Comparison of ENCODE assay signal across 8 cellular contexts in the genomic region with DNA sequence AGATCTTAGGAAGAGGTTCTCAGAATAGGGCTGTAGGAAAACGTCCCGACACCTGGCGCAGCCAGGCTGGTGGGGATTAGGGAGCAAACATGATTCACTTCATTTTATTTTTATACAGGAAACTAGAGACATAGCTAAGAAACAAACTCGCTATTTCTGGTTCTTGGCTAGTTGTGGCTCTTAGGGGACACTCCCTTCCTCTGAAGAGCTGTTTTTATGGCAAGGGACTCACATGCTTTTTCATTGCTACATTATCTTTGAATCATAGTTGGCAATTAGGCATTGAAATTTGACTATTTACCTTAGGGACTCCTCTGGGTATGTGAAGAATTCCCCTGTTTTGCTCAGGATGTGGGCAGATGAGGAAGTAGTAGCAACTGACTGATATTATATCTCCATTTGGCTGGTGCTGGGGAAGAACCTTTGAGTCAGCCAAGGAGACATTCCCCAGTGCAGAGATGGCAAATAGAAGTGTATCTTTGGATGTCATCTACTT.
DNase-seq lines count a peak whose midpoint lies in the region; ATAC-seq and TF ChIP-seq lines count a peak whose summit lies in the region.

No MANE protein-coding gene starts in this region.

- H2BK15ac ChIP-seq in IMR-90 (ENCODE audit: low read depth, low read length): peak overlapping the region; percentile 27; the same call in 1 of the 3 replicates

- H2AK5ac ChIP-seq in IMR-90 (ENCODE audit: low read depth, low read length): peak overlapping the region; percentile 70

- H3K27ac ChIP-seq in IMR-90 (ENCODE audit: insufficient read depth, low read length) (peak overlapping the region; percentile 72; the same call in 1 of the 2 replicates), psoas muscle (peak overlapping the region; percentile 68)

- H3K27ac Mint-ChIP-seq in activated naive CD8-positive, alpha-beta T cell treated with anti-CD3 and anti-CD28 coated beads, Interleukin-2, amount 50 U/mL, for 24 hours: peak overlapping the region; percentile 89

- no peak for TF ChIP-seq CTCF in IMR-90 (conservative IDR thresholded peaks at IDR 0.05; ENCODE audit: low read depth, low read length)
- TF ChIP-seq CTCF in psoas muscle (IDR thresholded peaks at IDR 0.05): no peak

- H3K9ac ChIP-seq in IMR-90 (ENCODE audit: low read depth, low read length): no peak overlapping the region

- POLR2A ChIA-PET in IMR-90 (lab: Charles Lee; ENCODE audit: unreplicated experiment): no interaction called here

- H3K4me3 Mint-ChIP-seq in activated naive CD8-positive, alpha-beta T cell treated with anti-CD3 and anti-CD28 coated beads, Interleukin-2, amount 50 U/mL, for 24 hours: peak overlapping the region; percentile 33

- H3K4ac ChIP-seq in IMR-90 (ENCODE audit: low read depth, low read length): peak overlapping the region; percentile 49

- no peak overlapping the region for H3K56ac ChIP-seq in IMR-90 (ENCODE audit: extremely low read depth, insufficient read depth, low read length)

- H3K79me1 ChIP-seq in IMR-90 (ENCODE audit: low read depth in 1 of 2, low read length in 2 of 2): no peaks in the 10 kb centered on the region

- H3K36me3 ChIP-seq in IMR-90 (ENCODE audit: control insufficient read depth, insufficient read depth, low read length) (no peaks in the 10 kb centered on the region), psoas muscle (ENCODE audit: insufficient read depth in 1 of 2, low read depth in 1 of 2) (no peaks in the 10 kb centered on the region)

- no CpG with 5 or more reads among the region's 4 CpGs for WGBS in IMR-90 (ENCODE audit: extremely low coverage in 2 of 2, insufficient read length in 1 of 2), 2 experiments
- 21 to 36% (median 31%) methylated on average over 4 of the region's 4 CpGs for WGBS in psoas muscle, 3 donors

- DNase-seq in GM03348 (ENCODE audit: low spot score) (peak; percentile 52), IMR-90 (peak; percentile 78), psoas muscle (peak in 1 of 2 donors; percentile 62), COLO829 (ENCODE audit: low spot score) (no peak), NCI-H1694 treated with DMSO at 0.1 percent for 48 hours (lab: John Stamatoyannopoulos, UW) (no peak), activated gamma-delta T cell (lab: John Stamatoyannopoulos, UW) (no peak)
- DNase-seq in activated naive CD8-positive, alpha-beta T cell treated with anti-CD3 and anti-CD28 coated beads, Interleukin-2, amount 50 U/mL, for 24 hours: no peak

- peaks cover 78% of the 10 kb centered on the region for H3K4me1 Mint-ChIP-seq in activated naive CD8-positive, alpha-beta T cell treated with anti-CD3 and anti-CD28 coated beads, Interleukin-2, amount 50 U/mL, for 24 hours

- H3K14ac ChIP-seq in IMR-90 (replicated peaks; ENCODE audit: low read depth, low read length): no peak overlapping the region; the same call in 1 of the 2 replicates

- no peak overlapping the region for H3K4me2 ChIP-seq in IMR-90 (ENCODE audit: low read depth, low read length)

- dilution Hi-C loops in IMR-90 (cut with HindIII; ENCODE audit: low sequenced_read_pairs, unreplicated experiment): no loop called here

- H3K9me1 ChIP-seq in IMR-90 (ENCODE audit: insufficient read depth, low read length): peaks cover 9% of the 10 kb centered on the region

- H2BK5ac ChIP-seq in IMR-90 (ENCODE audit: low read depth, low read length, poor library complexity, severe bottlenecking): peak overlapping the region; percentile 28

- BruUV-seq in IMR-90 (replicated peaks; lab: Mats Ljungman, UMichigan): no TSS peak

- no peak for TF ChIP-seq RAD21 in IMR-90 (IDR thresholded peaks at IDR 0.05; ENCODE audit: low read length)

- peak overlapping the region; percentile 79 for H2BK20ac ChIP-seq in IMR-90 (ENCODE audit: low read depth, low read length)

- H4K8ac ChIP-seq in IMR-90 (ENCODE audit: low read depth in 2 of 2, low read length in 2 of 2): peak overlapping the region; percentile 6 to 34; a peak in 2 of 4 replicates

- peak overlapping the region; percentile 2 for H2AK9ac ChIP-seq in IMR-90 (replicated peaks; ENCODE audit: low read depth, low read length, poor library complexity)

- H3K18ac ChIP-seq in IMR-90 (ENCODE audit: low read depth, low read length): peak overlapping the region; percentile 66

- intact Hi-C loops in IMR-90 (cut with micrococcal nuclease): loop anchor here (2.0 kb wide), 1 partner anchor 52 kb away; no protein-coding TSS in a partner anchor
- intact Hi-C loops in psoas muscle (cut with DNase I): loop anchor here in 1 of 2 donors (5.0 to 10.0 kb wide), 2 partner anchors 116 to 171 kb away; no protein-coding TSS in a partner anchor

- H3K9me3 ChIP-seq in IMR-90 (ENCODE audit: control insufficient read depth, insufficient read depth, low read length) (no peaks in the 10 kb centered on the region), psoas muscle (peaks cover 10% of the 10 kb centered on the region)

- no peaks in the 10 kb centered on the region for H3K27me3 ChIP-seq in IMR-90 (ENCODE audit: control insufficient read depth, insufficient read depth, low read length)
- H3K27me3 ChIP-seq in psoas muscle (ENCODE audit: insufficient read depth in 3 of 3, low read length in 2 of 3): no peaks in the 10 kb centered on the region

- peak; percentile 77 for ATAC-seq in GM21423 (IDR thresholded peaks at IDR 0.05; ENCODE audit: unreplicated experiment)
- peak; percentile 77 for ATAC-seq in IMR-90 (ENCODE audit: low read depth)
- ATAC-seq in activated naive CD8-positive, alpha-beta T cell treated with anti-CD3 and anti-CD28 coated beads, Interleukin-2, amount 50 U/mL, for 24 hours: peak; percentile 92
- peak; percentile 45 to 74 (median 65) for ATAC-seq in psoas muscle

- peak overlapping the region; percentile 50 for H2BK120ac ChIP-seq in IMR-90 (ENCODE audit: low read depth, low read length)

- H2AFZ ChIP-seq in IMR-90 (replicated peaks; ENCODE audit: low read length, poor library complexity): no peak overlapping the region

- H3K36me3 Mint-ChIP-seq in activated naive CD8-positive, alpha-beta T cell treated with anti-CD3 and anti-CD28 coated beads, Interleukin-2, amount 50 U/mL, for 24 hours (ENCODE audit: low read depth): peaks cover 24% of the 10 kb centered on the region

- 0 out of 2 replicates have a peak overlapping the region, but pooled peaks have one; percentile 16 for H4K91ac ChIP-seq in IMR-90 (ENCODE audit: insufficient read depth, low read depth, low read length)

- no peak for TF ChIP-seq POLR2A in IMR-90 (IDR thresholded peaks at IDR 0.05; ENCODE audit: low read depth, low read length)

- H3K23ac ChIP-seq in IMR-90 (ENCODE audit: low read depth, low read length): no peak overlapping the region

- H3K4me1 ChIP-seq in IMR-90 (ENCODE audit: control insufficient read depth, insufficient read depth, low read length) (peaks cover 18% of the 10 kb centered on the region), psoas muscle (peaks cover 31% of the 10 kb centered on the region)

- CTCF ChIA-PET in IMR-90 (lab: Yijun Ruan, JAX): no interaction called here

- H3K27me3 Mint-ChIP-seq in activated naive CD8-positive, alpha-beta T cell treated with anti-CD3 and anti-CD28 coated beads, Interleukin-2, amount 50 U/mL, for 24 hours: peaks cover 12% of the 10 kb centered on the region

- in situ Hi-C loops in IMR-90 (cut with MboI; ENCODE audit: low sequenced_read_pairs): no loop called here

- H3K9me3 Mint-ChIP-seq in activated naive CD8-positive, alpha-beta T cell treated with anti-CD3 and anti-CD28 coated beads, Interleukin-2, amount 50 U/mL, for 24 hours: peaks cover 25% of the 10 kb centered on the region

- H4K5ac ChIP-seq in IMR-90 (ENCODE audit: low read depth, low read length): peak overlapping the region; percentile 78

- H3K4me3 ChIP-seq in IMR-90 (ENCODE audit: insufficient read depth, low read depth, low read length) (no peak overlapping the region), psoas muscle (no peak overlapping the region)

- no peaks in the 10 kb centered on the region for H4K20me1 ChIP-seq in IMR-90 (ENCODE audit: insufficient read depth, low read length)

TF ChIP-seq in IMR-90, 13 proteins besides CTCF, POLR2A, EP300 and RAD21:
- TF ChIP-seq MXI1 (IDR thresholded peaks at IDR 0.05; ENCODE audit: borderline replicate concordance, low read depth, low read length): no peak
- TF ChIP-seq BHLHE40 (IDR thresholded peaks at IDR 0.05; ENCODE audit: low read depth, low read length): peak; percentile 14; the same call in 1 of the 2 replicates

Comparison
In these comparisons a context has a peak if more than half of its experiments do, and no peak if none do; other contexts are left out.
1. DNase-seq: peak in GM03348 (single experiment) and IMR-90 (single experiment); none in activated naive CD8-positive, alpha-beta T cell treated with anti-CD3 and anti-CD28 coated beads, Interleukin-2, amount 50 U/mL, for 24 hours (single experiment), COLO829 (single experiment), NCI-H1694 treated with DMSO at 0.1 percent for 48 hours (single experiment) and activated gamma-delta T cell (single experiment).
2. Peak in every context shown above with its lines, with median percentiles within 50 percentile points of each other: ATAC-seq.